15 cellular contexts compared by ENCODE assay signal in genomic region chrX:30905325-30905724, GRCh38. TPM values are rescaled to one million over a fixed set of nuclear protein-coding genes. Genes with fewer than 3 reads are reported as not detected.
A peak's percentile ranks its signal among the peaks of the same experiment; 100 is the strongest.
DNase-seq lines count a peak whose midpoint lies in the region; ATAC-seq, FAIRE-seq and TF ChIP-seq lines count a peak whose summit lies in the region.
"Had no signal": no experiment of that assay in that cellular context is flagged by ENCODE, and none has a peak within 500 bp of the region (broad histone marks: within the 10 kb centered on the region; RNA-seq: fewer than 3 reads in every experiment).

No MANE protein-coding gene starts in this region.

- TF ChIP-seq POLR2A in HepG2 (IDR thresholded peaks at IDR 0.05; ENCODE audit: insufficient read depth in 1 of 2, low read depth in 2 of 2, low read length in 2 of 2), result no peak
- TF ChIP-seq POLR2A in right lobe of liver (IDR thresholded peaks at IDR 0.05), result no peak
- no peak for TF ChIP-seq POLR2A in spleen (IDR thresholded peaks at IDR 0.05)

- H3K4me3 ChIP-seq in HepG2 (replicated peaks in 1 of 3; ENCODE audit: insufficient read depth in 1 of 3, low read depth in 2 of 3, low read length in 3 of 3), result no peak overlapping the region
- H3K4me3 ChIP-seq in right lobe of liver, result no peak overlapping the region
- no peak overlapping the region for H3K4me3 ChIP-seq in astrocyte (ENCODE audit: insufficient read depth, low read depth, low read length)
- no peak overlapping the region for H3K4me3 ChIP-seq in spleen

- peaks cover 2% of the 10 kb centered on the region for H3K9me3 Mint-ChIP-seq in astrocyte (ENCODE audit: unreplicated experiment)
- H3K9me3 Mint-ChIP-seq: CD4-positive, CD25-positive, alpha-beta regulatory T cell; HFFc6 had no signal

- no peaks in the 10 kb centered on the region for H3K36me3 Mint-ChIP-seq in astrocyte (ENCODE audit: low read depth, unreplicated experiment)
- H3K36me3 Mint-ChIP-seq: CD4-positive, CD25-positive, alpha-beta regulatory T cell had no signal

- ATAC-seq in HepG2 (no peak), right lobe of liver (no peak), foreskin keratinocyte (no peak), sciatic nerve (no peak), GM21825 (IDR thresholded peaks at IDR 0.05; ENCODE audit: unreplicated experiment) (no peak)

- H3K27ac ChIP-seq in HepG2 (ENCODE audit: extremely low read length, insufficient read depth, low read length) (peak overlapping the region; percentile 84), right lobe of liver (no peak overlapping the region), astrocyte (ENCODE audit: low read depth, low read length) (no peak overlapping the region), foreskin keratinocyte (peak overlapping the region; percentile 19), spleen (no peak overlapping the region)

- BruUV-seq in HepG2 (replicated peaks; lab: Mats Ljungman, UMichigan), result no TSS peak

- no peaks in the 10 kb centered on the region for H3K36me3 ChIP-seq in HepG2 (replicated peaks in 1 of 2; ENCODE audit: control insufficient read depth in 1 of 2, insufficient read depth in 2 of 2, low read length in 2 of 2)
- H3K36me3 ChIP-seq in right lobe of liver, result no peaks in the 10 kb centered on the region
- no peaks in the 10 kb centered on the region for H3K36me3 ChIP-seq in astrocyte (ENCODE audit: insufficient read depth, low read length)
- H3K36me3 ChIP-seq in spleen, result no peaks in the 10 kb centered on the region
- H3K36me3 ChIP-seq: BLaER1 treated with 17β-estradiol and CSF1 and Interleukin-3, amounts not matched to agents 10 nM and 100 nM had no signal

- H3K79me2 ChIP-seq in HepG2 (ENCODE audit: insufficient read depth, low read length), result no peaks in the 10 kb centered on the region
- no peaks in the 10 kb centered on the region for H3K79me2 ChIP-seq in astrocyte (ENCODE audit: insufficient read depth, low read length)

- no peaks in the 10 kb centered on the region for H3K27me3 ChIP-seq in HepG2 (ENCODE audit: control insufficient read depth in 1 of 2, insufficient read depth in 2 of 2, low read length in 2 of 2)
- no peaks in the 10 kb centered on the region for H3K27me3 ChIP-seq in right lobe of liver
- no peaks in the 10 kb centered on the region for H3K27me3 ChIP-seq in astrocyte (ENCODE audit: insufficient read depth, low read length)
- H3K27me3 ChIP-seq in foreskin keratinocyte, result no peaks in the 10 kb centered on the region
- no peaks in the 10 kb centered on the region for H3K27me3 ChIP-seq in spleen (replicated peaks in 1 of 7)
- H3K27me3 ChIP-seq: BLaER1 treated with 17β-estradiol and CSF1 and Interleukin-3, amounts not matched to agents 10 nM and 100 nM had no signal

- CTCF ChIA-PET in HepG2 (lab: Yijun Ruan, JAX; ENCODE audit: low intra/inter-chr PET ratio, low total read pairs), result no interaction called here

- H3K4me1 Mint-ChIP-seq in astrocyte (ENCODE audit: low read depth, unreplicated experiment), result peaks cover 7% of the 10 kb centered on the region

- no peak overlapping the region for H3K4me3 Mint-ChIP-seq in astrocyte (ENCODE audit: unreplicated experiment)
- H3K4me3 Mint-ChIP-seq: CD4-positive, CD25-positive, alpha-beta regulatory T cell; H9; HFFc6 had no signal

- H3K9ac ChIP-seq in HepG2 (ENCODE audit: insufficient read depth, low read depth, low read length) (no peak overlapping the region), astrocyte (ENCODE audit: low read length) (no peak overlapping the region)

- H3K27me3 Mint-ChIP-seq in astrocyte (ENCODE audit: low read depth, unreplicated experiment), result no peaks in the 10 kb centered on the region

- intact Hi-C loops in HepG2 (cut with micrococcal nuclease; ENCODE audit: unreplicated experiment), result no loop called here
- intact Hi-C loops in right lobe of liver (cut with DNase I), result no loop called here
- intact Hi-C loops in sciatic nerve (cut with DNase I), result no loop called here
- intact Hi-C loops in spleen (cut with DNase I; ENCODE audit: low total_unique reads), result no loop called here

- peak overlapping the region; percentile 57; the same call in 1 of the 2 replicates for H3K4me2 ChIP-seq in HepG2 (ENCODE audit: low read depth, low read length)
- no peak overlapping the region for H3K4me2 ChIP-seq in astrocyte (ENCODE audit: low read length)

- no peak for TF ChIP-seq CTCF in HepG2 (CRISPR knock-in tag; IDR thresholded peaks at IDR 0.05)
- no peak for TF ChIP-seq CTCF in right lobe of liver (IDR thresholded peaks at IDR 0.05)
- TF ChIP-seq CTCF in astrocyte (IDR thresholded peaks at IDR 0.05; ENCODE audit: insufficient read depth, low read depth, low read length), result no peak
- TF ChIP-seq CTCF in foreskin keratinocyte (conservative IDR thresholded peaks at IDR 0.05), result no peak
- TF ChIP-seq CTCF in spleen (IDR thresholded peaks at IDR 0.05 in 8 of 11, conservative IDR thresholded peaks at IDR 0.05 in 3 of 11), result no peak

- H4K20me1 ChIP-seq in HepG2 (ENCODE audit: insufficient read depth, low read length), result no peaks in the 10 kb centered on the region
- no peaks in the 10 kb centered on the region for H4K20me1 ChIP-seq in astrocyte (ENCODE audit: insufficient read depth, low read length)
- H4K20me1 ChIP-seq: BLaER1 treated with 17β-estradiol and CSF1 and Interleukin-3, amounts not matched to agents 10 nM and 100 nM had no signal

- FAIRE-seq in HepG2 (lab: Jason Lieb, UNC) (peak; percentile 15), astrocyte (lab: Jason Lieb, UNC) (peak; percentile 98)

- TF ChIP-seq RAD21 in HepG2 (CRISPR knock-in tag; IDR thresholded peaks at IDR 0.05), result no peak

- in situ Hi-C loops in HepG2 (cut with HindIII; ENCODE audit: extremely low pct_ligation_motif_present, low pct_unique_long_range_greater_than_20kb), result no loop called here

- H3K4me1 ChIP-seq in HepG2 (ENCODE audit: insufficient read depth, low read length) (peaks cover 49% of the 10 kb centered on the region), right lobe of liver (no peaks in the 10 kb centered on the region), astrocyte (ENCODE audit: insufficient read depth, low read length) (peaks cover 15% of the 10 kb centered on the region), foreskin keratinocyte (peaks cover 29% of the 10 kb centered on the region), spleen (no peaks in the 10 kb centered on the region)

- H3K27ac Mint-ChIP-seq in astrocyte (ENCODE audit: unreplicated experiment), result no peak overlapping the region
- H3K27ac Mint-ChIP-seq: CD4-positive, CD25-positive, alpha-beta regulatory T cell; H9; HFFc6 had no signal

- no peak for TF ChIP-seq EP300 in HepG2 (IDR thresholded peaks at IDR 0.05; ENCODE audit: low read depth in 2 of 2, low read length in 2 of 2)
- no peak for TF ChIP-seq EP300 in HepG2 (CRISPR knock-in tag; IDR thresholded peaks at IDR 0.05; ENCODE audit: borderline replicate concordance)

- H3K9me3 ChIP-seq in HepG2 (ENCODE audit: low read length) (no peaks in the 10 kb centered on the region), right lobe of liver (no peaks in the 10 kb centered on the region), astrocyte (ENCODE audit: insufficient read depth, low read depth, low read length) (no peaks in the 10 kb centered on the region), spleen (no peaks in the 10 kb centered on the region)

- POLR2A ChIA-PET in HepG2 (lab: Yijun Ruan, JAX), result interaction anchor here (1.2 to 1.6 kb wide), 3 partner anchors 16 to 29 kb away, joined by 3 to 6 read pairs (median 5); partner anchors contain the start of gene TAB3

- no peak overlapping the region for H2AFZ ChIP-seq in HepG2 (ENCODE audit: low read length)
- no peak overlapping the region for H2AFZ ChIP-seq in astrocyte (ENCODE audit: low read depth, low read length)

- 100% methylated on average over 1 of the region's 1 CpG for WGBS in HepG2 (ENCODE audit: low lambda C conversion rate)
- 36% methylated on average over 1 of the region's 1 CpG for WGBS in right lobe of liver (ENCODE audit: insufficient coverage, low coverage, low lambda C conversion rate, missing lambda C conversion rate)
- 32 to 71% (median 42%) methylated on average over 1 of the region's 1 CpG for WGBS in spleen, 5 donors

- DNase-seq in HepG2 (ENCODE audit: low spot score) (no peak), right lobe of liver (no peak), astrocyte (ENCODE audit: low read depth) (no peak), foreskin keratinocyte (no peak), sciatic nerve (ENCODE audit: low spot score) (no peak), spleen (no peak)
- DNase-seq: 8988T; AML-193; CD4-positive, CD25-positive, alpha-beta regulatory T cell; DMS53; GOT3; H9; HFFc6 had no signal

TF ChIP-seq in HepG2, 621 proteins besides CTCF, POLR2A, EP300 and RAD21 (continues in another document):
- TF ChIP-seq SNRNP70 (IDR thresholded peaks at IDR 0.05; ENCODE audit: low read depth, low read length), result no peak
- no peak for TF ChIP-seq HDAC6 (IDR thresholded peaks at IDR 0.05; ENCODE audit: low read depth, low read length)
- no peak for TF ChIP-seq ZNF546 (CRISPR knock-in tag; conservative IDR thresholded peaks at IDR 0.05)

RNA-seq across cellular contexts. Expression of gene TAB3, which starts 16.3 kb away (rescaled TPM):
- total RNA-seq in HepG2 (2016; rRNA removed; fragmentation: Illumina TruSeq; extraction: Trizol) (27.2 and 35.8 TPM in 2 replicates), right lobe of liver (10 to 100 TPM; 17.1 to 38.6 (median 23.6) TPM), astrocyte (17.7 and 19.3 TPM in 2 replicates), foreskin keratinocyte (19.2 and 21.3 TPM in 2 replicates), sciatic nerve (21.5 TPM), spleen (10 to 100 TPM; 17.7 to 52.5 (median 23.8) TPM)
- 4.2 and 5.3 TPM in 2 replicates for total RNA-seq in HepG2 (2016; cell fraction: cytosol; rRNA removed; fragmentation: Illumina TruSeq; extraction: Trizol; ENCODE audit: low read depth)
- 28.1 and 29.2 TPM in 2 replicates for total RNA-seq in HepG2 (2016; cell fraction: insoluble cytoplasmic fraction; rRNA removed; fragmentation: Illumina TruSeq; extraction: Trizol)
- total RNA-seq in HepG2 (2016; cell fraction: membrane; rRNA removed; fragmentation: Illumina TruSeq; extraction: Trizol), result 18.8 and 21.0 TPM in 2 replicates
- total RNA-seq in HepG2 (2016; cell fraction: nucleus; rRNA removed; fragmentation: Illumina TruSeq; extraction: Trizol), result 39.7 and 44.2 TPM in 2 replicates
- polyA plus RNA-seq in HepG2 (2011; rRNA removed) (46.0 and 59.8 TPM in 2 replicates), foreskin keratinocyte (4.3 and 4.7 TPM in 2 replicates), spleen (1 to 10 TPM; 5.5 to 7.3 (median 6.8) TPM)
- polyA plus RNA-seq in HepG2 (2011; cell fraction: cytosol; rRNA removed), result 26.3 and 35.4 TPM in 2 replicates
- polyA plus RNA-seq in HepG2 (2011; cell fraction: nucleus; rRNA removed), result 64.3 and 66.3 TPM in 2 replicates
- polyA plus RNA-seq in HepG2 (2012), result 33.8 and 46.3 TPM in 2 replicates
- 2.9 and 3.0 TPM in 2 replicates for polyA plus RNA-seq in HepG2 (2016; cell fraction: cytosol; fragmentation: Illumina TruSeq; extraction: Trizol; ENCODE audit: low read depth)
- 36.1 and 39.7 TPM in 2 replicates for polyA plus RNA-seq in HepG2 (2016; cell fraction: insoluble cytoplasmic fraction; fragmentation: Illumina TruSeq; extraction: Trizol; ENCODE audit: low read depth)
- 14.1 and 15.1 TPM in 2 replicates for polyA plus RNA-seq in HepG2 (2016; cell fraction: membrane; fragmentation: Illumina TruSeq; extraction: Trizol; ENCODE audit: low read depth)
- polyA plus RNA-seq in HepG2 (2016; cell fraction: nucleus; fragmentation: Illumina TruSeq; extraction: Trizol; ENCODE audit: insufficient read depth, low read depth), result 82.5 and 98.3 TPM in 2 replicates
- polyA minus RNA-seq in HepG2 (2011; rRNA and poly(A)+ RNA removed; ENCODE audit: low replicate concordance), result 32.7 and 35.7 TPM in 2 replicates
- polyA minus RNA-seq in HepG2 (2011; cell fraction: cytosol; rRNA and poly(A)+ RNA removed), result 26.5 and 28.4 TPM in 2 replicates
- polyA minus RNA-seq in HepG2 (2011; cell fraction: nucleus; rRNA and poly(A)+ RNA removed), result 91.2 and 95.0 TPM in 2 replicates

Comparison
In these comparisons a context has a peak if more than half of its experiments do, and no peak if none do; other contexts are left out.
1. H3K27ac ChIP-seq: peak in HepG2 (single experiment) and foreskin keratinocyte (single experiment); none in right lobe of liver (0 of 3), astrocyte (single experiment) and spleen (0 of 8).